Comparison of ENCODE assay signal across 2 cellular contexts in the genomic region with DNA sequence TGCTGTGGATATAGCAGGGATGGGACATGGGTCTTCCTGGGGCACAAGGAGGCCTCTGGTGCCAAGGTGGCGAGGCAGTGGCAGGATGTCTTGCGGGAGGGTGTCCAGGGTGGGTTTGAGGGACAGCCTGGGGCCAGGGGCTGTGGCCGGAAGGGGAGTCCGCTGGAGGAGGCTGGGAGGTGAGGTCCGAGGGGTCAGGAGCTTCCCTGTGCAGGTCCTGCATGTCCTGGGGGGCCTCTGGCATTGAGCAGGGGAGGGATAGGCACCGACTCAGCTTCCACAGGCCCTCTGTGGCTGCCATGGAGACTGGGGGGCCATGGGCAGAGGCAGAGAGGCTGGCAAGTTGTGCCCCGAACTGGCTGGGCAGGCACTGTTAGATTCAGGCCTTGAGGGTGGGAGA. TPM values are rescaled to one million over a fixed set of nuclear protein-coding genes. Genes with fewer than 3 reads are reported as not detected.
"Had no signal": no experiment of that assay in that cellular context is flagged by ENCODE, and none has a peak within 500 bp of the region (broad histone marks: within the 10 kb centered on the region; RNA-seq: fewer than 3 reads in every experiment).

No MANE protein-coding gene starts in this region.

RNA-seq across cellular contexts. Expression of gene KCNJ12, which starts 38.5 kb away (rescaled TPM):
- total RNA-seq: mammary epithelial cell had no signal
- polyA plus RNA-seq: immature natural killer cell had no signal
